28 cellular contexts compared by ENCODE assay signal in genomic region chr9:82865524-82865923, GRCh38.
"Had no signal": no experiment of that assay in that cellular context is flagged by ENCODE, and none has a peak within 500 bp of the region (broad histone marks: within the 10 kb centered on the region; RNA-seq: fewer than 3 reads in every experiment).

No MANE protein-coding gene starts in this region.

- FAIRE-seq: colon, endometrium, endothelial cell of umbilical vein, frontal cortex had no signal

- H3K4me3 ChIP-seq: colonic mucosa, coronary artery, dorsolateral prefrontal cortex, esophagus muscularis mucosa, esophagus squamous epithelium, gastrocnemius medialis, gastroesophageal sphincter, heart left ventricle, heart right ventricle had no signal

- H3K27ac ChIP-seq: colonic mucosa, coronary artery, dorsolateral prefrontal cortex, epithelial cell of prostate, esophagus muscularis mucosa, esophagus squamous epithelium, foreskin keratinocyte, gastrocnemius medialis, gastroesophageal sphincter, heart left ventricle, heart right ventricle had no signal

- DNase-seq: colonic mucosa; cortex of kidney; dermis blood vessel endothelial cell; dorsolateral prefrontal cortex; effector CD4-positive, alpha-beta T cell; effector CD8-positive, alpha-beta T cell; effector memory CD4-positive, alpha-beta T cell; effector memory CD8-positive, alpha-beta T cell; endodermal cell; erythroblast; esophagus squamous epithelium; foreskin fibroblast; foreskin keratinocyte; foreskin melanocyte; gastrocnemius medialis; glutamatergic neuron; head of caudate nucleus; heart left ventricle; heart right ventricle had no signal

- H3K4me1 ChIP-seq: colonic mucosa, esophagus muscularis mucosa, esophagus squamous epithelium, foreskin keratinocyte, gastrocnemius medialis, gastroesophageal sphincter, heart left ventricle, heart right ventricle had no signal

- H3K9me3 ChIP-seq: colonic mucosa, esophagus muscularis mucosa, esophagus squamous epithelium, gastrocnemius medialis, gastroesophageal sphincter had no signal

- H3K36me3 ChIP-seq: colonic mucosa, esophagus muscularis mucosa, esophagus squamous epithelium, gastrocnemius medialis, gastroesophageal sphincter, heart left ventricle, heart right ventricle had no signal

- H3K27me3 ChIP-seq: colonic mucosa, dorsolateral prefrontal cortex, esophagus muscularis mucosa, esophagus squamous epithelium, foreskin keratinocyte, gastrocnemius medialis, gastroesophageal sphincter, heart left ventricle, heart right ventricle had no signal

- ATAC-seq: effector memory CD8-positive, alpha-beta T cell; esophagus mucosa; foreskin keratinocyte; gastrocnemius medialis; gastroesophageal sphincter; heart left ventricle; heart right ventricle had no signal
